19 cellular contexts compared by ENCODE assay signal in the genomic region with DNA sequence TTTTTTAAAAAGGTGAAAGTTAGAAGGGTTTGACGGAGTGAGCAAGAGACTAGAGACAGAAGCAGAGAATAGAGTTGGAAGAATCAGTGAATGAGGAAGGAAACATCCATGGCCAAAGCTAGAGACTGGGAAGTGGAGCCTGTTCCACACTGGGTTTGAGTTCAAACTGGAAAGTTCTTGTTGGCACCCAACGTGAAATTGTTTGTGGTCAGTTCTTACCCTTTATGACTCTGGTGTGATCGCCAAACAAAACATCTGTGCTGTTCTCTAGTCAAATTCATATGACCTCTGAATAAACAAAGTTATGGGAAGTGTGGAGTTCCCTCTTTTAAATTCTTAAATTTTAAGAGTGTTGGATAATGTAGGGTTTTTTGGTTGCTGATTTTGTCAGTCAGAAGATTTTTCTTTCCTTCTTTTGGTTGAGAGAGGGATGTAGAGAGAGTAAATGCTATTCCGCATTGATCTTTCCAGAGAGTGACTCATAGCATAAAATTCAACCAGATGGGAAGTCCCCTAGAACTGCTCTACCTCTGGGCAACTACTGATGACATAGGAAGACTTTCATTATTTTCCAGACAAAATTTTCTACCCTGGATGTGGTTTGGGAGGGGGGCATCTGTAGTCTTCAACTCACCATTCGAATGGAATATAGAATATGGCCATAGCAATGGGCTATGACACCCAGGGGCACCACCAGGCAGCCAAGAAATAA. TPM values are rescaled to one million over a fixed set of nuclear protein-coding genes. Genes with fewer than 3 reads are reported as not detected.
A peak's percentile ranks its signal among the peaks of the same experiment; 100 is the strongest.
DNase-seq lines count a peak whose midpoint lies in the region; ATAC-seq and TF ChIP-seq lines count a peak whose summit lies in the region.
"Had no signal": no experiment of that assay in that cellular context is flagged by ENCODE, and none has a peak within 500 bp of the region (broad histone marks: within the 10 kb centered on the region; RNA-seq: fewer than 3 reads in every experiment).

No MANE protein-coding gene starts in this region.

- peaks cover 49% of the 10 kb centered on the region for H3K4me1 Mint-ChIP-seq in chondrocyte (ENCODE audit: low read depth)
- H3K4me1 Mint-ChIP-seq in naive B cell = peaks cover 51 to 56% (median 53%) of the 10 kb centered on the region in 3 donors

- H3K27me3 Mint-ChIP-seq in chondrocyte (ENCODE audit: low read depth) (no peaks in the 10 kb centered on the region), naive B cell (no peaks in the 10 kb centered on the region)

- peak overlapping the region in 1 of 4 donors; percentile 4 for H3K27ac ChIP-seq in sigmoid colon

- H3K27me3 ChIP-seq in sigmoid colon = no peaks in the 10 kb centered on the region
- H3K27me3 ChIP-seq: BLaER1 treated with 17β-estradiol and CSF1 and Interleukin-3, amounts not matched to agents 10 nM and 100 nM had no signal

- no peak for TF ChIP-seq POLR2A in erythroblast (IDR thresholded peaks at IDR 0.05; ENCODE audit: low read length)
- no peak for TF ChIP-seq POLR2A in sigmoid colon (IDR thresholded peaks at IDR 0.05)

- no peak overlapping the region for H3K4me3 ChIP-seq in sigmoid colon
- H3K4me3 ChIP-seq: BLaER1 treated with 17β-estradiol and CSF1 and Interleukin-3, amounts not matched to agents 10 nM and 100 nM had no signal

- no peaks in the 10 kb centered on the region for H3K4me1 ChIP-seq in sigmoid colon

- no peaks in the 10 kb centered on the region for H3K36me3 ChIP-seq in sigmoid colon

- H3K36me3 Mint-ChIP-seq in chondrocyte (ENCODE audit: low read depth) (peaks cover 10% of the 10 kb centered on the region), naive B cell (peaks cover 24 to 34% of the 10 kb centered on the region in 2 donors)

- WGBS in sigmoid colon, 2 donors = 77 to 78% methylated on average over 5 of the region's 5 CpGs

- no peaks in the 10 kb centered on the region for H3K9me3 ChIP-seq in sigmoid colon
- H3K9me3 ChIP-seq: BLaER1 treated with 17β-estradiol and CSF1 and Interleukin-3, amounts not matched to agents 10 nM and 100 nM had no signal

- TF ChIP-seq EP300 in sigmoid colon (IDR thresholded peaks at IDR 0.05) = no peak

- no peak for TF ChIP-seq CTCF in chondrocyte (IDR thresholded peaks at IDR 0.05)
- no peak for TF ChIP-seq CTCF in sigmoid colon (IDR thresholded peaks at IDR 0.05)

- H3K27ac Mint-ChIP-seq in chondrocyte (ENCODE audit: unreplicated experiment) = peak overlapping the region; percentile 70
- peak overlapping the region in 4 of 6 donors; percentile 18 to 75 (median 28) for H3K27ac Mint-ChIP-seq in naive B cell
- H3K27ac Mint-ChIP-seq: activated CD8-positive, alpha-beta T cell treated with anti-CD3 and anti-CD28 coated beads, Interleukin-2, amount 10 ng/mL, durations not matched to agents 7 days and 5 days had no signal

- H3K9me3 Mint-ChIP-seq in chondrocyte (ENCODE audit: low read depth) = no peaks in the 10 kb centered on the region
- H3K9me3 Mint-ChIP-seq in naive B cell = peaks cover 0 to 2% (median 0%) of the 10 kb centered on the region in 7 donors

- H3K4me3 Mint-ChIP-seq in chondrocyte (ENCODE audit: unreplicated experiment) (no peak overlapping the region), naive B cell (no peak overlapping the region)
- H3K4me3 Mint-ChIP-seq: activated CD8-positive, alpha-beta T cell treated with anti-CD3 and anti-CD28 coated beads, Interleukin-2, amount 10 ng/mL, durations not matched to agents 7 days and 5 days had no signal

- intact Hi-C loops in sigmoid colon (cut with DNase I) = no loop called here

- ATAC-seq in naive B cell (ENCODE audit: low read depth in 2 of 2) = no peak
- no peak for ATAC-seq in HG02938 (IDR thresholded peaks at IDR 0.05; ENCODE audit: unreplicated experiment)
- ATAC-seq: activated CD8-positive, alpha-beta T cell treated with anti-CD3 and anti-CD28 coated beads, Interleukin-2, amount 10 ng/mL, durations not matched to agents 7 days and 5 days had no signal

- DNase-seq in AG20443 (ENCODE audit: low spot score) (peak; percentile 34), MV-4-11 (lab: John Stamatoyannopoulos, UW) (peak; percentile 31), chondrocyte (ENCODE audit: low spot score) (no peak), naive B cell (no peak), erythroblast (lab: John Stamatoyannopoulos, UW) (no peak), dedifferentiated amniotic fluid mesenchymal stem cell (ENCODE audit: extremely low spot score) (no peak), sigmoid colon (no peak)
- DNase-seq: activated CD8-positive, alpha-beta T cell treated with anti-CD3 and anti-CD28 coated beads, Interleukin-2, amount 10 ng/mL, durations not matched to agents 7 days and 5 days; activated naive CD4-positive, alpha-beta T cell treated with Interleukin-2 at 50 U/mL for 16 hours; H7; NCI-H1092; NCI-H446; stimulated activated CD4-positive, alpha-beta T cell treated with anti-CD3 and anti-CD28 coated beads, Interleukin-2, amount 100 ng/mL, for 24 hours; T-helper 9 cell had no signal

RNA-seq across cellular contexts. Expression of a gene that starts 36.4 kb away (rescaled TPM):
- total RNA-seq in chondrocyte (12.8 to 14.0 TPM (median 13.3 TPM) in 3 replicates), sigmoid colon (1 to 10 TPM; 6.1 to 8.0 (median 6.6) TPM)
- polyA plus RNA-seq in naive B cell (ENCODE audit: low read depth in 6 of 6) (10 to 100 TPM in 5 of 6 donors, 1 to 10 TPM in 1; 6.5 to 17.3 (median 15.5) TPM), sigmoid colon (1 to 10 TPM; 1.6 to 3.9 (median 2.4) TPM)

RNA-seq across cellular contexts. Expression of a gene that starts 36.4 kb away (rescaled TPM):
- 20.0 to 29.1 TPM (median 23.5 TPM) in 3 replicates for total RNA-seq in chondrocyte
- polyA plus RNA-seq in naive B cell (ENCODE audit: low read depth in 6 of 6) = 100 to 1,000 TPM; 137 to 271 (median 167) TPM
- 10 to 100 TPM in 1 of 4 donors, 1 to 10 TPM in 3; 2.5 to 12.8 (median 5.2) TPM for total RNA-seq in sigmoid colon
- 10 to 100 TPM; 20.0 to 58.9 (median 53.4) TPM for polyA plus RNA-seq in sigmoid colon

RNA-seq across cellular contexts. Expression of a gene that starts 48.3 kb away (rescaled TPM):
- total RNA-seq in chondrocyte (0.17 TPM in 1 of 3 replicates, not detected in the others), sigmoid colon (not detected)
- polyA plus RNA-seq in naive B cell (ENCODE audit: low read depth in 6 of 6) (under 1 TPM in 2 of 6 donors, not detected in 4; 0.14 to 0.41 TPM), sigmoid colon (under 1 TPM in 1 of 3 donors, not detected in 2; 0.09 TPM)
- total RNA-seq: epithelial cell of proximal tubule, G401, H7, posterior vena cava had no signal

Comparison
In these comparisons a context has a peak if more than half of its experiments do, and no peak if none do; other contexts are left out.
1. DNase-seq: peak in AG20443 (single experiment) and MV-4-11 (single experiment); none in chondrocyte (single experiment), naive B cell (single experiment), erythroblast (0 of 2), dedifferentiated amniotic fluid mesenchymal stem cell (single experiment) and sigmoid colon (single experiment).